ENCODE assay signal across 16 cellular contexts in genomic region chr1:196403803-196404690, GRCh38.
A peak's percentile ranks its signal among the peaks of the same experiment; 100 is the strongest.
DNase-seq lines count a peak whose midpoint lies in the region; ATAC-seq and TF ChIP-seq lines count a peak whose summit lies in the region.
"Had no signal": no experiment of that assay in that cellular context is flagged by ENCODE, and none has a peak within 500 bp of the region (broad histone marks: within the 10 kb centered on the region; RNA-seq: fewer than 3 reads in every experiment).

No MANE protein-coding gene starts in this region.

- H2AFZ ChIP-seq in GM23338 = no peak overlapping the region

- H3K27me3 ChIP-seq in GM23338 (ENCODE audit: insufficient read depth) (no peaks in the 10 kb centered on the region), adipocyte (replicated peaks; ENCODE audit: control insufficient read depth, insufficient read depth, low read length) (no peaks in the 10 kb centered on the region), thoracic aorta (replicated peaks; ENCODE audit: insufficient read depth) (no peaks in the 10 kb centered on the region)
- H3K27me3 ChIP-seq: breast epithelium had no signal

- H3K36me3 ChIP-seq in GM23338 (ENCODE audit: insufficient read depth) (no peaks in the 10 kb centered on the region), adipocyte (ENCODE audit: control insufficient read depth, insufficient read depth, low read length, severe bottlenecking) (no peaks in the 10 kb centered on the region), thoracic aorta (no peaks in the 10 kb centered on the region)
- H3K36me3 ChIP-seq: breast epithelium had no signal

- H3K4me1 Mint-ChIP-seq in GM23338 = peaks cover 35% of the 10 kb centered on the region
- H3K4me1 Mint-ChIP-seq: B cell had no signal

- H3K27ac ChIP-seq in GM23338 (ENCODE audit: low read depth) = no peak overlapping the region; the same call in 1 of the 2 replicates
- no peak overlapping the region for H3K27ac ChIP-seq in thoracic aorta
- H3K27ac ChIP-seq: breast epithelium had no signal

- no peaks in the 10 kb centered on the region for H3F3A ChIP-seq in GM23338 (replicated peaks; ENCODE audit: low read depth)

- no peak for ATAC-seq in GM23338
- ATAC-seq in thoracic aorta (ENCODE audit: insufficient number of reproducible peaks, low FRiP score, low read depth) = no peak
- ATAC-seq in HG03196 (IDR thresholded peaks at IDR 0.05; ENCODE audit: unreplicated experiment) = no peak
- ATAC-seq in HG02588 (IDR thresholded peaks at IDR 0.05; ENCODE audit: unreplicated experiment) = no peak
- no peak for ATAC-seq in GM18517 (IDR thresholded peaks at IDR 0.05; ENCODE audit: unreplicated experiment)

- H3K4me1 ChIP-seq in GM23338 (ENCODE audit: insufficient read depth) = no peaks in the 10 kb centered on the region; the same call in 1 of the 2 replicates
- H3K4me1 ChIP-seq in adipocyte (ENCODE audit: control insufficient read depth, insufficient read depth, low read length) = peaks cover 40% of the 10 kb centered on the region
- peaks cover 0 to 15% of the 10 kb centered on the region in 2 donors for H3K4me1 ChIP-seq in thoracic aorta (ENCODE audit: control insufficient read depth in 1 of 2, low read depth in 2 of 2)
- H3K4me1 ChIP-seq: breast epithelium had no signal

- H3K9ac ChIP-seq in adipocyte (ENCODE audit: low read length) = peak overlapping the region; percentile 61

- DNase-seq in GM23338 (ENCODE audit: low spot score) (no peak), adipocyte (ENCODE audit: low read depth) (peak; percentile 69), fibroblast of villous mesenchyme (ENCODE audit: low read depth) (peak; percentile 19), thoracic aorta (ENCODE audit: low spot score) (no peak)
- DNase-seq: activated CD4-positive, alpha-beta T cell treated with anti-CD3 and anti-CD28 coated beads, Interleukin-2, amount 50 U/mL, for 48 hours; activated naive CD4-positive, alpha-beta T cell treated with anti-CD3 and anti-CD28 coated beads for 36 hours; GF-D8; NCI-H1092 treated with DMSO at 0.1 percent for 48 hours; NCI-H2171 treated with DMSO at 0.1 percent for 48 hours; occipital lobe; stimulated activated CD4-positive, alpha-beta T cell treated with anti-CD3 and anti-CD28 coated beads, Interleukin-4, amount 100 ng/mL, for 1 hour had no signal

- H3K9me3 Mint-ChIP-seq in GM23338 = no peaks in the 10 kb centered on the region

- H3K79me2 ChIP-seq in GM23338 (replicated peaks; ENCODE audit: insufficient read depth) = no peaks in the 10 kb centered on the region

- no peaks in the 10 kb centered on the region for H4K20me1 ChIP-seq in GM23338 (replicated peaks; ENCODE audit: insufficient read depth)

- 0 out of 2 replicates have a peak overlapping the region, but pooled peaks have one; percentile 1 for H3K27ac Mint-ChIP-seq in GM23338
- H3K27ac Mint-ChIP-seq: activated naive CD4-positive, alpha-beta T cell treated with anti-CD3 and anti-CD28 coated beads for 36 hours; B cell had no signal

- H3K9me3 ChIP-seq in adipocyte (ENCODE audit: control insufficient read depth, low read length) (no peaks in the 10 kb centered on the region), thoracic aorta (no peaks in the 10 kb centered on the region)
- H3K9me3 ChIP-seq: breast epithelium had no signal

- no peaks in the 10 kb centered on the region for H3K9me2 ChIP-seq in GM23338 (ENCODE audit: insufficient read depth)

- H3K27me3 Mint-ChIP-seq in GM23338 (ENCODE audit: insufficient read depth, low read depth, poor library complexity) = no peaks in the 10 kb centered on the region
- H3K27me3 Mint-ChIP-seq: B cell had no signal

- no peak overlapping the region for H3K4me3 Mint-ChIP-seq in GM23338
- H3K4me3 Mint-ChIP-seq: activated naive CD4-positive, alpha-beta T cell treated with anti-CD3 and anti-CD28 coated beads for 36 hours; B cell had no signal

- TF ChIP-seq CTCF in GM23338 (conservative IDR thresholded peaks at IDR 0.05; ENCODE audit: low read depth in 2 of 2) (no peak), fibroblast of villous mesenchyme (IDR thresholded peaks at IDR 0.05; ENCODE audit: insufficient read depth, low read depth, low read length) (no peak), thoracic aorta (IDR thresholded peaks at IDR 0.05) (no peak)

- no peak overlapping the region for H3K4me2 ChIP-seq in GM23338

- H3K4me3 ChIP-seq in GM23338 (no peak overlapping the region), adipocyte (ENCODE audit: low read length) (peak overlapping the region; percentile 62), fibroblast of villous mesenchyme (ENCODE audit: low read depth, low read length) (no peak overlapping the region), thoracic aorta (peak overlapping the region; percentile 25)
- H3K4me3 ChIP-seq: breast epithelium had no signal

- no peaks in the 10 kb centered on the region for H3K36me3 Mint-ChIP-seq in GM23338 (ENCODE audit: low read depth)

TF ChIP-seq in GM23338, 12 proteins besides CTCF, POLR2A, EP300 and RAD21:
- TF ChIP-seq NANOG (IDR thresholded peaks at IDR 0.05; ENCODE audit: borderline replicate concordance) (no peak), CREB1 (CRISPR knock-in tag; IDR thresholded peaks at IDR 0.05; ENCODE audit: low read depth) (no peak), ZNF114 (CRISPR knock-in tag; IDR thresholded peaks at IDR 0.05) (no peak)

Comparison
In these comparisons a context has a peak if more than half of its experiments do, and no peak if none do; other contexts are left out.
1. DNase-seq: peak in adipocyte (single experiment) and fibroblast of villous mesenchyme (single experiment); none in GM23338 (single experiment) and thoracic aorta (single experiment).
2. H3K4me3 ChIP-seq: peak in adipocyte (single experiment) and thoracic aorta (single experiment); none in GM23338 (single experiment) and fibroblast of villous mesenchyme (single experiment).